Comparison of ENCODE assay signal across 8 cellular contexts in genomic region chr15:40320931-40321371, GRCh38. TPM values are rescaled to one million over a fixed set of nuclear protein-coding genes. Genes with fewer than 3 reads are reported as not detected.
DNase-seq lines count a peak whose midpoint lies in the region; ATAC-seq, FAIRE-seq and TF ChIP-seq lines count a peak whose summit lies in the region.

No MANE protein-coding gene starts in this region.

- 1 to 2% methylated on average over 2 of the region's 2 CpGs for WGBS in heart right ventricle, 2 donors

- peak; percentile 53 to 68 for DNase-seq in Kasumi-1 (lab: John Stamatoyannopoulos, UW)
- peak; percentile 45 for DNase-seq in RWPE2 (ENCODE audit: low spot score)
- DNase-seq in adipocyte (ENCODE audit: low read depth): peak; percentile 92
- DNase-seq in heart right ventricle: peak in 1 of 2 donors; percentile 66
- DNase-seq in retinal pigment epithelial cell (ENCODE audit: low read depth): no peak

- intact Hi-C loops in heart right ventricle (cut with DNase I): loop anchor here in 7 of 10 donors (1.0 to 10.0 kb wide), 7 partner anchors 18 to 102 kb away; no protein-coding TSS in a partner anchor

- H3K27ac ChIP-seq in RWPE2 (ENCODE audit: poor library complexity, severe bottlenecking): no peak overlapping the region
- peak overlapping the region in 2 of 10 donors; percentile 19 to 26 for H3K27ac ChIP-seq in heart right ventricle

- H3K4me1 ChIP-seq in RWPE2 (ENCODE audit: insufficient read depth, poor library complexity, severe bottlenecking) (peaks cover 9% of the 10 kb centered on the region), adipocyte (ENCODE audit: control insufficient read depth, insufficient read depth, low read length) (peaks cover 22% of the 10 kb centered on the region), heart right ventricle (peaks cover 7 to 29% (median 17%) of the 10 kb centered on the region in 9 donors)

- H3K36me3 ChIP-seq in RWPE2 (ENCODE audit: low read depth): no peaks in the 10 kb centered on the region
- no peaks in the 10 kb centered on the region for H3K36me3 ChIP-seq in adipocyte (ENCODE audit: control insufficient read depth, insufficient read depth, low read length, severe bottlenecking)
- H3K36me3 ChIP-seq in heart right ventricle: no peaks in the 10 kb centered on the region

- ATAC-seq in RWPE2 (ENCODE audit: low read depth) (peak; percentile 35; the same call in 2 of the 3 replicates), heart right ventricle (peak in 4 of 8 donors; percentile 27 to 52 (median 43)), GM19023 (IDR thresholded peaks at IDR 0.05; ENCODE audit: unreplicated experiment) (no peak), HG03460 (IDR thresholded peaks at IDR 0.05; ENCODE audit: unreplicated experiment) (no peak)

- FAIRE-seq in G401.6 (lab: Jason Lieb, UNC): peak; percentile 94

- H3K27me3 ChIP-seq in RWPE2 (ENCODE audit: insufficient read depth, poor library complexity, severe bottlenecking) (no peaks in the 10 kb centered on the region), adipocyte (replicated peaks; ENCODE audit: control insufficient read depth, insufficient read depth, low read length) (peaks cover 3% of the 10 kb centered on the region), heart right ventricle (peaks cover 0 to 3% (median 0%) of the 10 kb centered on the region in 7 donors)

- no peaks in the 10 kb centered on the region for H3K9me3 ChIP-seq in RWPE2 (ENCODE audit: severe bottlenecking)
- H3K9me3 ChIP-seq in adipocyte (ENCODE audit: control insufficient read depth, low read length): no peaks in the 10 kb centered on the region
- H3K9me3 ChIP-seq in heart right ventricle: no peaks in the 10 kb centered on the region

- H3K4me3 ChIP-seq in RWPE2 (ENCODE audit: severe bottlenecking) (no peak overlapping the region), adipocyte (ENCODE audit: low read length) (no peak overlapping the region), heart right ventricle (no peak overlapping the region), retinal pigment epithelial cell (ENCODE audit: low read length) (no peak overlapping the region)

- TF ChIP-seq CTCF in RWPE2 (IDR thresholded peaks at IDR 0.05; ENCODE audit: poor library complexity, severe bottlenecking) (peak; percentile 99), heart right ventricle (IDR thresholded peaks at IDR 0.05) (peak; percentile 57 to 91 (median 89)), retinal pigment epithelial cell (conservative IDR thresholded peaks at IDR 0.05; ENCODE audit: low read depth, low read length) (peak; percentile 90)

- H3K9ac ChIP-seq in adipocyte (ENCODE audit: low read length): peak overlapping the region; percentile 13

RNA-seq across cellular contexts. Expression of gene INAFM2, which starts 2.5 kb away (rescaled TPM):
- 10 to 100 TPM; 32.5 to 63.9 (median 40.9) TPM for total RNA-seq in heart right ventricle
- 10 to 100 TPM; 19.8 to 56.1 TPM for polyA plus RNA-seq in heart right ventricle

RNA-seq across cellular contexts. Expression of gene PLCB2, which starts 13.2 kb away (rescaled TPM):
- total RNA-seq in heart right ventricle: 10 to 100 TPM in 2 of 10 donors, 1 to 10 TPM in 8; 1.2 to 24.4 (median 4.9) TPM
- 10 to 100 TPM in 1 of 2 donors, 1 to 10 TPM in 1; 4.2 to 14.6 TPM for polyA plus RNA-seq in heart right ventricle

RNA-seq across cellular contexts. Expression of gene CCDC9B, which starts 19.8 kb away (rescaled TPM):
- 100 to 1,000 TPM; 113 to 190 (median 151) TPM for total RNA-seq in heart right ventricle
- 10 to 100 TPM; 13.0 to 97.4 TPM for polyA plus RNA-seq in heart right ventricle

RNA-seq across cellular contexts. Expression of gene PHGR1, which starts 29.9 kb away (rescaled TPM):
- total RNA-seq in heart right ventricle: not detected
- polyA plus RNA-seq in heart right ventricle: not detected

RNA-seq across cellular contexts. Expression of gene DISP2, which starts 37.1 kb away (rescaled TPM):
- 1 to 10 TPM in 2 of 10 donors, under 1 TPM in 8; 0.08 to 1.3 (median 0.71) TPM for total RNA-seq in heart right ventricle
- 1 to 10 TPM in 1 of 2 donors, under 1 TPM in 1; 0.16 to 2.7 TPM for polyA plus RNA-seq in heart right ventricle
